ENCODE assay signal across 8 cellular contexts in genomic region chr6:165308926-165309731, GRCh38. TPM values are rescaled to one million over a fixed set of nuclear protein-coding genes. Genes with fewer than 3 reads are reported as not detected.
DNase-seq lines count a peak whose midpoint lies in the region; ATAC-seq, FAIRE-seq and TF ChIP-seq lines count a peak whose summit lies in the region.

C6orf118 (minus strand) TSS chr6:165309605; CDS start chr6:165309586, 19 bp downstream.

- H3K4me2 ChIP-seq in HepG2 (ENCODE audit: low read depth, low read length) = no peak within 1 kb of the TSS

- DNase-seq in NCI-H524 treated with DMSO at 0.1 percent for 48 hours (lab: John Stamatoyannopoulos, UW) = peak; percentile 64
- DNase-seq in colonic mucosa = no peak
- no peak for DNase-seq in HepG2 (ENCODE audit: low spot score)

- H3K27me3 ChIP-seq in colonic mucosa = no peaks in the 10 kb centered on the region
- no peaks in the 10 kb centered on the region for H3K27me3 ChIP-seq in HepG2 (ENCODE audit: control insufficient read depth in 1 of 2, insufficient read depth in 2 of 2, low read length in 2 of 2)
- no peaks in the 10 kb centered on the region for H3K27me3 ChIP-seq in stomach smooth muscle (ENCODE audit: control insufficient read depth in 1 of 2, insufficient read depth in 2 of 2, low read length in 2 of 2)

- CTCF ChIA-PET in HepG2 (lab: Yijun Ruan, JAX; ENCODE audit: low intra/inter-chr PET ratio, low total read pairs) = no interaction called here

- H2AFZ ChIP-seq in HepG2 (ENCODE audit: low read length) = no peak within 1 kb of the TSS

- no peaks in the 10 kb centered on the region for H3K4me1 ChIP-seq in ES-I3 (ENCODE audit: insufficient read depth, low read length)
- no peaks in the 10 kb centered on the region for H3K4me1 ChIP-seq in colonic mucosa
- H3K4me1 ChIP-seq in HepG2 (ENCODE audit: insufficient read depth, low read length) = no peaks in the 10 kb centered on the region
- peaks cover 8% of the 10 kb centered on the region for H3K4me1 ChIP-seq in stomach smooth muscle (ENCODE audit: control insufficient read depth, insufficient read depth, low read length)

- peak within 1 kb of the TSS; percentile 51; the same call in 1 of the 2 replicates for H3K9ac ChIP-seq in ES-I3 (ENCODE audit: low read depth, low read length)
- no peak within 1 kb of the TSS for H3K9ac ChIP-seq in colonic mucosa (ENCODE audit: low read depth in 2 of 2, low read length in 2 of 2)
- H3K9ac ChIP-seq in HepG2 (ENCODE audit: insufficient read depth, low read depth, low read length) = no peak within 1 kb of the TSS
- H3K9ac ChIP-seq in stomach smooth muscle (ENCODE audit: low read length in 2 of 2) = peak within 1 kb of the TSS in 1 of 2 donors; percentile 5

- in situ Hi-C loops in HepG2 (cut with HindIII; ENCODE audit: extremely low pct_ligation_motif_present, low pct_unique_long_range_greater_than_20kb) = no loop called here

- TF ChIP-seq CTCF in colonic mucosa (IDR thresholded peaks at IDR 0.05) (no peak), HepG2 (CRISPR knock-in tag; IDR thresholded peaks at IDR 0.05) (no peak)

- 20% methylated on average over 27 of the region's 35 CpGs for WGBS in HepG2 (ENCODE audit: low lambda C conversion rate)

- H3K27ac ChIP-seq in colonic mucosa (no peak within 1 kb of the TSS), HepG2 (ENCODE audit: extremely low read length, insufficient read depth, low read length) (no peak within 1 kb of the TSS), stomach smooth muscle (ENCODE audit: low read length) (no peak within 1 kb of the TSS)

- POLR2A ChIA-PET in HepG2 (lab: Yijun Ruan, JAX) = no interaction called here

- no peaks in the 10 kb centered on the region for H3K79me2 ChIP-seq in HepG2 (ENCODE audit: insufficient read depth, low read length)

- H3K4me3 ChIP-seq in colonic mucosa = peak within 1 kb of the TSS; percentile 9
- H3K4me3 ChIP-seq in HepG2 (replicated peaks in 1 of 3; ENCODE audit: insufficient read depth in 1 of 3, low read depth in 2 of 3, low read length in 3 of 3) = no peak within 1 kb of the TSS
- peak within 1 kb of the TSS; percentile 68 to 74 for H3K4me3 ChIP-seq in stomach smooth muscle (ENCODE audit: low read length in 2 of 2)

- no peak for TF ChIP-seq RAD21 in HepG2 (CRISPR knock-in tag; IDR thresholded peaks at IDR 0.05)

- H3K36me3 ChIP-seq in ES-I3 (ENCODE audit: insufficient read depth, low read length) = no peaks in the 10 kb centered on the region
- H3K36me3 ChIP-seq in colonic mucosa = no peaks in the 10 kb centered on the region
- no peaks in the 10 kb centered on the region for H3K36me3 ChIP-seq in HepG2 (replicated peaks in 1 of 2; ENCODE audit: control insufficient read depth in 1 of 2, insufficient read depth in 2 of 2, low read length in 2 of 2)
- no peaks in the 10 kb centered on the region for H3K36me3 ChIP-seq in stomach smooth muscle (ENCODE audit: control insufficient read depth in 2 of 2, insufficient read depth in 2 of 2, low read length in 2 of 2)

- intact Hi-C loops in colonic mucosa (cut with DNase I) (no loop called here), HepG2 (cut with micrococcal nuclease; ENCODE audit: unreplicated experiment) (no loop called here)

- H3K9me3 ChIP-seq in ES-I3 (ENCODE audit: control insufficient read depth, insufficient read depth, low read length) = no peaks in the 10 kb centered on the region
- H3K9me3 ChIP-seq in colonic mucosa = no peaks in the 10 kb centered on the region
- H3K9me3 ChIP-seq in HepG2 (ENCODE audit: low read length) = peaks cover 4% of the 10 kb centered on the region; the same call in 1 of the 2 replicates
- H3K9me3 ChIP-seq in stomach smooth muscle (ENCODE audit: control insufficient read depth in 2 of 2, low read length in 2 of 2) = peaks cover 0 to 2% of the 10 kb centered on the region in 2 donors

- TF ChIP-seq EP300 in HepG2 (IDR thresholded peaks at IDR 0.05; ENCODE audit: low read depth in 2 of 2, low read length in 2 of 2) (no peak), HepG2 (CRISPR knock-in tag; IDR thresholded peaks at IDR 0.05; ENCODE audit: borderline replicate concordance) (no peak)

- no TSS peak for BruUV-seq in HepG2 (replicated peaks; lab: Mats Ljungman, UMichigan)

- no peak for TF ChIP-seq POLR2A in HepG2 (IDR thresholded peaks at IDR 0.05; ENCODE audit: insufficient read depth in 1 of 2, low read depth in 2 of 2, low read length in 2 of 2)

- FAIRE-seq in HepG2 (lab: Jason Lieb, UNC) = no peak

- ATAC-seq in HepG2 (peak; percentile 52), HG03378 (IDR thresholded peaks at IDR 0.05; ENCODE audit: unreplicated experiment) (no peak), GM21717 (IDR thresholded peaks at IDR 0.05; ENCODE audit: unreplicated experiment) (no peak), HG03135 (IDR thresholded peaks at IDR 0.05; ENCODE audit: unreplicated experiment) (no peak)

- no peaks in the 10 kb centered on the region for H4K20me1 ChIP-seq in HepG2 (ENCODE audit: insufficient read depth, low read length)

TF ChIP-seq in HepG2, 621 proteins besides CTCF, POLR2A, EP300 and RAD21 (continues in another document):
- TF ChIP-seq CREB1 (IDR thresholded peaks at IDR 0.05) = no peak
- no peak for TF ChIP-seq CREB1 (CRISPR knock-in tag; IDR thresholded peaks at IDR 0.05)
- TF ChIP-seq CHCHD3 (CRISPR knock-in tag; IDR thresholded peaks at IDR 0.05) = no peak
- TF ChIP-seq ZNF687 (CRISPR knock-in tag; IDR thresholded peaks at IDR 0.05) = no peak
- TF ChIP-seq PATZ1 (CRISPR knock-in tag; IDR thresholded peaks at IDR 0.05) = no peak
- TF ChIP-seq AKAP8 (CRISPR knock-in tag; IDR thresholded peaks at IDR 0.05) = no peak
- TF ChIP-seq MTA3 (CRISPR knock-in tag; IDR thresholded peaks at IDR 0.05) = no peak

RNA-seq across cellular contexts. Expression of gene C6orf118, which starts in this region (rescaled TPM):
- total RNA-seq in colonic mucosa = not detected
- total RNA-seq in HepG2 (2016; rRNA removed; fragmentation: Illumina TruSeq; extraction: Trizol) = not detected in 2 replicates
- not detected in 2 replicates for total RNA-seq in HepG2 (2016; cell fraction: cytosol; rRNA removed; fragmentation: Illumina TruSeq; extraction: Trizol; ENCODE audit: low read depth)
- total RNA-seq in HepG2 (2016; cell fraction: insoluble cytoplasmic fraction; rRNA removed; fragmentation: Illumina TruSeq; extraction: Trizol) = not detected in 2 replicates
- total RNA-seq in HepG2 (2016; cell fraction: membrane; rRNA removed; fragmentation: Illumina TruSeq; extraction: Trizol) = not detected in 2 replicates
- not detected in 2 replicates for total RNA-seq in HepG2 (2016; cell fraction: nucleus; rRNA removed; fragmentation: Illumina TruSeq; extraction: Trizol)
- polyA plus RNA-seq in HepG2 (2011; rRNA removed) = not detected in 2 replicates
- polyA plus RNA-seq in HepG2 (2011; cell fraction: cytosol; rRNA removed) = not detected in 2 replicates
- polyA plus RNA-seq in HepG2 (2011; cell fraction: nucleus; rRNA removed) = not detected in 2 replicates
- not detected in 2 replicates for polyA plus RNA-seq in HepG2 (2012)
- not detected in 2 replicates for polyA plus RNA-seq in HepG2 (2016; cell fraction: cytosol; fragmentation: Illumina TruSeq; extraction: Trizol; ENCODE audit: low read depth)
- polyA plus RNA-seq in HepG2 (2016; cell fraction: insoluble cytoplasmic fraction; fragmentation: Illumina TruSeq; extraction: Trizol; ENCODE audit: low read depth) = not detected in 2 replicates
- not detected in 2 replicates for polyA plus RNA-seq in HepG2 (2016; cell fraction: membrane; fragmentation: Illumina TruSeq; extraction: Trizol; ENCODE audit: low read depth)
- polyA plus RNA-seq in HepG2 (2016; cell fraction: nucleus; fragmentation: Illumina TruSeq; extraction: Trizol; ENCODE audit: insufficient read depth, low read depth) = not detected in 2 replicates
- polyA minus RNA-seq in HepG2 (2011; rRNA and poly(A)+ RNA removed; ENCODE audit: low replicate concordance) = not detected in 2 replicates
- not detected in 2 replicates for polyA minus RNA-seq in HepG2 (2011; cell fraction: cytosol; rRNA and poly(A)+ RNA removed)
- not detected in 2 replicates for polyA minus RNA-seq in HepG2 (2011; cell fraction: nucleus; rRNA and poly(A)+ RNA removed)

Comparison
In these comparisons a context has a peak if more than half of its experiments do, and no peak if none do; other contexts are left out.
1. Peak in ATAC-seq in HepG2; RNA of the gene not detected or under 1 TPM.
2. H3K4me3 ChIP-seq: peak in colonic mucosa (single experiment) and stomach smooth muscle (2 of 2); none in HepG2 (0 of 3).